8 cellular contexts compared by ENCODE assay signal in genomic region chrX:49054073-49054762, GRCh38. TPM values are rescaled to one million over a fixed set of nuclear protein-coding genes. Genes with fewer than 3 reads are reported as not detected.
A peak's percentile ranks its signal among the peaks of the same experiment; 100 is the strongest.
DNase-seq lines count a peak whose midpoint lies in the region; ATAC-seq and TF ChIP-seq lines count a peak whose summit lies in the region.

No MANE protein-coding gene starts in this region.

- H3K9me3 Mint-ChIP-seq in activated CD4-positive, alpha-beta T cell treated with anti-CD3 and anti-CD28 coated beads, Interleukin-2, amount 10 ng/mL, durations not matched to agents 7 days and 5 days = no peaks in the 10 kb centered on the region

- H3K27ac Mint-ChIP-seq in activated CD4-positive, alpha-beta T cell treated with anti-CD3 and anti-CD28 coated beads, Interleukin-2, amount 10 ng/mL, durations not matched to agents 7 days and 5 days = peak overlapping the region; percentile 86

- peaks cover 32% of the 10 kb centered on the region for H3K4me1 Mint-ChIP-seq in activated CD4-positive, alpha-beta T cell treated with anti-CD3 and anti-CD28 coated beads, Interleukin-2, amount 10 ng/mL, durations not matched to agents 7 days and 5 days

- 57% methylated on average over 5 of the region's 5 CpGs for WGBS in right lobe of liver (ENCODE audit: insufficient coverage, low coverage, low lambda C conversion rate, missing lambda C conversion rate)

- H3K27me3 ChIP-seq in right lobe of liver (no peaks in the 10 kb centered on the region), thoracic aorta (replicated peaks; ENCODE audit: insufficient read depth) (no peaks in the 10 kb centered on the region)

- H3K4me3 ChIP-seq in astrocyte of the cerebellum (ENCODE audit: low read depth, low read length) = peak overlapping the region; percentile 53
- peak overlapping the region; percentile 47 to 57 (median 56) for H3K4me3 ChIP-seq in right lobe of liver
- peak overlapping the region; percentile 77 for H3K4me3 ChIP-seq in thoracic aorta

- H3K9me3 ChIP-seq in right lobe of liver (no peaks in the 10 kb centered on the region), thoracic aorta (no peaks in the 10 kb centered on the region)

- ATAC-seq in right lobe of liver (no peak), thoracic aorta (ENCODE audit: insufficient number of reproducible peaks, low FRiP score, low read depth) (no peak)

- POLR2A ChIA-PET in activated CD4-positive, alpha-beta T cell treated with anti-CD3 and anti-CD28 coated beads, Interleukin-2, amount 10 ng/mL, durations not matched to agents 7 days and 5 days (lab: Charles Lee) = no interaction called here

- no peaks in the 10 kb centered on the region for H3K36me3 Mint-ChIP-seq in activated CD4-positive, alpha-beta T cell treated with anti-CD3 and anti-CD28 coated beads, Interleukin-2, amount 10 ng/mL, durations not matched to agents 7 days and 5 days (ENCODE audit: low read depth)

- TF ChIP-seq POLR2A in right lobe of liver (IDR thresholded peaks at IDR 0.05) = no peak

- in situ Hi-C loops in astrocyte of the cerebellum (cut with HindIII; ENCODE audit: low sequenced_read_pairs) = no loop called here

- H3K4me1 ChIP-seq in right lobe of liver (no peaks in the 10 kb centered on the region), thoracic aorta (ENCODE audit: control insufficient read depth in 1 of 2, low read depth in 2 of 2) (peaks cover 0 to 7% of the 10 kb centered on the region in 2 donors)

- TF ChIP-seq CTCF in astrocyte of the cerebellum (IDR thresholded peaks at IDR 0.05; ENCODE audit: low read depth, low read length, missing control alignments) = no peak
- TF ChIP-seq CTCF in right lobe of liver (IDR thresholded peaks at IDR 0.05) = no peak
- TF ChIP-seq CTCF in thoracic aorta (IDR thresholded peaks at IDR 0.05) = no peak

- peak overlapping the region; percentile 67 for H3K4me3 Mint-ChIP-seq in activated CD4-positive, alpha-beta T cell treated with anti-CD3 and anti-CD28 coated beads, Interleukin-2, amount 10 ng/mL, durations not matched to agents 7 days and 5 days

- H3K27ac ChIP-seq in right lobe of liver (peak overlapping the region; percentile 54 to 65 (median 58)), thoracic aorta (peak overlapping the region; percentile 82 to 87)

- no peaks in the 10 kb centered on the region for H3K27me3 Mint-ChIP-seq in activated CD4-positive, alpha-beta T cell treated with anti-CD3 and anti-CD28 coated beads, Interleukin-2, amount 10 ng/mL, durations not matched to agents 7 days and 5 days

- intact Hi-C loops in right lobe of liver (cut with DNase I) = no loop called here

- CTCF ChIA-PET in activated CD4-positive, alpha-beta T cell treated with anti-CD3 and anti-CD28 coated beads, Interleukin-2, amount 10 ng/mL, durations not matched to agents 7 days and 5 days (lab: Charles Lee) = no interaction called here

- H3K36me3 ChIP-seq in right lobe of liver = no peaks in the 10 kb centered on the region
- H3K36me3 ChIP-seq in thoracic aorta = no peaks in the 10 kb centered on the region

- no peak for DNase-seq in activated CD4-positive, alpha-beta T cell treated with anti-CD3 and anti-CD28 coated beads, Interleukin-2, amount 10 ng/mL, durations not matched to agents 7 days and 5 days
- DNase-seq in activated CD4-positive, alpha-beta T cell treated with anti-CD3 and anti-CD28 coated beads, Interleukin-2, amount 50 U/mL, for 1 hour = no peak
- no peak for DNase-seq in astrocyte of the cerebellum (ENCODE audit: low read depth)
- no peak for DNase-seq in right lobe of liver
- DNase-seq in thoracic aorta (ENCODE audit: low spot score) = no peak
- DNase-seq in T1000 (lab: John Stamatoyannopoulos, UW) = no peak
- DNase-seq in stimulated activated CD8-positive, alpha-beta memory T cell treated with anti-CD3 and anti-CD28 coated beads, Interleukin-4, amount 100 ng/mL, for 48 hours = no peak
- DNase-seq in NCI-H526 treated with DMSO at 0.1 percent for 48 hours (lab: John Stamatoyannopoulos, UW) = no peak

RNA-seq across cellular contexts. Expression of gene CCDC120, which starts 4.6 kb away (rescaled TPM):
- 1 to 10 TPM; 5.5 to 5.9 TPM for total RNA-seq in activated CD4-positive, alpha-beta T cell treated with anti-CD3 and anti-CD28 coated beads, Interleukin-2, amount 10 ng/mL, durations not matched to agents 7 days and 5 days
- total RNA-seq in right lobe of liver (10 to 100 TPM in 1 of 6 experiments, 1 to 10 TPM in 5; 3.3 to 12.1 (median 4.5) TPM), thoracic aorta (1 to 10 TPM; 3.6 to 5.6 TPM)

RNA-seq across cellular contexts. Expression of gene TFE3, which starts 11.1 kb away (rescaled TPM):
- 10 to 100 TPM; 25.7 to 26.8 TPM for total RNA-seq in activated CD4-positive, alpha-beta T cell treated with anti-CD3 and anti-CD28 coated beads, Interleukin-2, amount 10 ng/mL, durations not matched to agents 7 days and 5 days
- total RNA-seq in right lobe of liver = 10 to 100 TPM; 14.9 to 43.3 (median 23.3) TPM
- total RNA-seq in thoracic aorta = 100 to 1,000 TPM in 1 of 2 donors, 10 to 100 TPM in 1; 83.8 to 106 TPM

RNA-seq across cellular contexts. Expression of gene PRAF2, which starts 19.6 kb away (rescaled TPM):
- total RNA-seq in activated CD4-positive, alpha-beta T cell treated with anti-CD3 and anti-CD28 coated beads, Interleukin-2, amount 10 ng/mL, durations not matched to agents 7 days and 5 days = 10 to 100 TPM; 24.7 to 27.1 TPM
- 10 to 100 TPM in 1 of 6 experiments, 1 to 10 TPM in 5; 3.1 to 11.2 (median 5.1) TPM for total RNA-seq in right lobe of liver
- 10 to 100 TPM; 24.0 to 25.7 TPM for total RNA-seq in thoracic aorta

RNA-seq across cellular contexts. Expression of gene WDR45, which starts 25.5 kb away (rescaled TPM):
- 10 to 100 TPM; 44.0 to 48.6 TPM for total RNA-seq in activated CD4-positive, alpha-beta T cell treated with anti-CD3 and anti-CD28 coated beads, Interleukin-2, amount 10 ng/mL, durations not matched to agents 7 days and 5 days
- total RNA-seq in right lobe of liver (10 to 100 TPM; 31.8 to 65.2 (median 47.9) TPM), thoracic aorta (100 to 1,000 TPM in 1 of 2 donors, 10 to 100 TPM in 1; 90.2 to 108 TPM)

RNA-seq across cellular contexts. Expression of gene GRIPAP1, which starts 52.2 kb away (rescaled TPM):
- 10 to 100 TPM; 73.2 to 91.2 TPM for total RNA-seq in activated CD4-positive, alpha-beta T cell treated with anti-CD3 and anti-CD28 coated beads, Interleukin-2, amount 10 ng/mL, durations not matched to agents 7 days and 5 days
- total RNA-seq in right lobe of liver (10 to 100 TPM; 15.3 to 32.1 (median 22.0) TPM), thoracic aorta (10 to 100 TPM; 29.8 to 36.6 TPM)
